8 cellular contexts compared by ENCODE assay signal in the genomic region with DNA sequence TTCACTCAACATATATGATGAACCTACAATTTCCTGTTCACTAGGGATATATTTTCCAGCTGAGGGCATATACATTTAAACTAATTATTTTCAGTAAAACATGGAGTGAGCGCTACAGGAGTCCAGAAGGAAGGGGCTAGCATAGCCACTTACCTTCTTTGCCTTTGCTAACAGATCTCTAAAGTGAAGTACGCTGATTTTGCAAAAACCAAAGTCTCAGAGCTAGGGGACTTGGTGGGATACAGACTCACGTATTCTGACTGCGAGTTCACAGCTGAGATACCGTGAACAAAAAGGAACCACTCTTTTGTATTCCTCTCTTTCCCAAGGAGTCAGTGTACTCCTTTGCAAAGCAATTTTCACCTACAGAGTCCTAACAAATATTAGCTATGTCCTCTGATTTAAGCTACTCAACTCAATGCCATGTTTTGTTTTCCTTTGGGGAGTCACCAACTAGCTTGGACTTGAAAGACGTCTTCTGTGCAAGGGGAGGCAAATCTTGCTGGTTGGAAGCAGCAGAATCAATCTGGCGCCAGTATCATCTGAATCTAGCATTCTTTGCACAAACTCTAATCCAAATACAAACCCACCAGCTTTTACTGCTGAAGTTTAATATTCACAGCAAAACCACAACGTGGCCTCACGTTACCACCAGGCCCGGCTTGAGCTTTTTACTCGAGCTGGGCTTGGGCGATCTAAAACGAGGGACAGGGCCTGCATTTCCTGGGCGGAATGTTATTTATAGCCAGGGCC. TPM values are rescaled to one million over a fixed set of nuclear protein-coding genes. Genes with fewer than 3 reads are reported as not detected.
DNase-seq lines count a peak whose midpoint lies in the region; ATAC-seq and TF ChIP-seq lines count a peak whose summit lies in the region.

No MANE protein-coding gene starts in this region.

- peaks cover 3% of the 10 kb centered on the region; the same call in 1 of the 2 replicates for H4K20me1 ChIP-seq in PC-3 (ENCODE audit: low read length)

- no peak for ATAC-seq in PC-3
- ATAC-seq in sciatic nerve, result no peak
- ATAC-seq in GM21447 (IDR thresholded peaks at IDR 0.05; ENCODE audit: unreplicated experiment), result no peak

- peaks cover 14% of the 10 kb centered on the region for H3K36me3 Mint-ChIP-seq in osteocyte (ENCODE audit: unreplicated experiment)

- peak overlapping the region; percentile 93 for H3K4me3 Mint-ChIP-seq in osteocyte (ENCODE audit: unreplicated experiment)

- peak overlapping the region; percentile 94 for H3K27ac Mint-ChIP-seq in osteocyte (ENCODE audit: unreplicated experiment)

- H3K27me3 Mint-ChIP-seq in osteocyte (ENCODE audit: unreplicated experiment), result no peaks in the 10 kb centered on the region

- no peaks in the 10 kb centered on the region for H3K9me3 Mint-ChIP-seq in osteocyte (ENCODE audit: unreplicated experiment)

- H3K4me1 ChIP-seq in PC-3 (ENCODE audit: insufficient read depth, low read length), result peaks cover 6% of the 10 kb centered on the region; the same call in 1 of the 2 replicates

- DNase-seq in GM12864 (ENCODE audit: low read depth) (no peak), PC-3 (no peak), epithelial cell of proximal tubule (ENCODE audit: low read depth) (no peak), osteocyte (ENCODE audit: extremely low spot score, unreplicated experiment) (no peak), cerebellar cortex (ENCODE audit: low spot score) (no peak), sciatic nerve (ENCODE audit: low spot score) (no peak), ecto neural progenitor cell (ENCODE audit: low spot score) (no peak)

- no peaks in the 10 kb centered on the region for H3K9me2 ChIP-seq in PC-3 (replicated peaks; ENCODE audit: low read length)

- peak overlapping the region; percentile 91 for H2AFZ ChIP-seq in PC-3 (ENCODE audit: low read length)

- H3K36me3 ChIP-seq in PC-3 (ENCODE audit: low read depth, low read length), result peaks cover 13% of the 10 kb centered on the region; the same call in 1 of the 2 replicates

- peak overlapping the region; percentile 53 for H3K4me3 ChIP-seq in GM12864 (ENCODE audit: low read depth, low read length)
- peak overlapping the region; percentile 88 for H3K4me3 ChIP-seq in PC-3 (ENCODE audit: low read length)
- peak overlapping the region; percentile 96 for H3K4me3 ChIP-seq in epithelial cell of proximal tubule (ENCODE audit: low read depth, low read length)

- no peaks in the 10 kb centered on the region for H3K9me3 ChIP-seq in PC-3 (ENCODE audit: low read length)

- H3K27me3 ChIP-seq in PC-3 (ENCODE audit: low read length), result no peaks in the 10 kb centered on the region

- peaks cover 24% of the 10 kb centered on the region for H3K4me1 Mint-ChIP-seq in osteocyte (ENCODE audit: unreplicated experiment)

- H3K9ac ChIP-seq in PC-3 (ENCODE audit: low read length), result peak overlapping the region; percentile 81

- BruUV-seq in PC-3 (replicated peaks; lab: Mats Ljungman, UMichigan), result TSS peak; percentile 53

- intact Hi-C loops in PC-3 (cut with micrococcal nuclease) (loop anchor here (5.0 kb wide), 1 partner anchor 235 kb away; no protein-coding TSS in a partner anchor), sciatic nerve (cut with DNase I) (no loop called here)

- no peaks in the 10 kb centered on the region for H3F3A ChIP-seq in PC-3 (ENCODE audit: low read length, unreplicated experiment)

- peak overlapping the region; percentile 35 for H3K27ac ChIP-seq in PC-3 (ENCODE audit: low read length)

- TF ChIP-seq CTCF in GM12864 (IDR thresholded peaks at IDR 0.05; ENCODE audit: low read depth, low read length, missing control alignments) (no peak), PC-3 (conservative IDR thresholded peaks at IDR 0.05; ENCODE audit: low read depth, low read length) (no peak), epithelial cell of proximal tubule (conservative IDR thresholded peaks at IDR 0.05; ENCODE audit: low read depth, low read length) (no peak), osteocyte (IDR thresholded peaks at IDR 0.05) (no peak)

- CTCF ChIA-PET in PC-3 (lab: Charles Lee), result no interaction called here

- peaks cover 32% of the 10 kb centered on the region for H3K79me2 ChIP-seq in PC-3 (ENCODE audit: low read length)

- POLR2A ChIA-PET in PC-3 (lab: Charles Lee; ENCODE audit: unreplicated experiment), result interaction anchor here (0.6 kb wide), 1 partner anchor 278 kb away, joined by 6 read pairs; no protein-coding TSS in a partner anchor

- H3K4me2 ChIP-seq in PC-3 (ENCODE audit: low read length), result peak overlapping the region; percentile 90

RNA-seq across cellular contexts. Expression of a gene that starts 0.7 kb away (rescaled TPM):
- total RNA-seq in PC-3 (2014; rRNA removed) (1.2 TPM in 1 of 2 replicates, not detected in the other), epithelial cell of proximal tubule (0.29 TPM in 1 of 2 replicates, not detected in the other), osteocyte (1.0 and 2.9 TPM in 2 replicates), sciatic nerve (3.5 TPM)

RNA-seq across cellular contexts. Expression of a gene that starts 0.9 kb away (rescaled TPM):
- total RNA-seq in PC-3 (2014; rRNA removed), result 17.5 and 18.1 TPM in 2 replicates
- 10.7 and 17.7 TPM in 2 replicates for total RNA-seq in epithelial cell of proximal tubule
- total RNA-seq in osteocyte, result 9.5 and 9.9 TPM in 2 replicates
- total RNA-seq in sciatic nerve, result 10.2 TPM

RNA-seq across cellular contexts. Expression of a gene that starts 0.9 kb away (rescaled TPM):
- total RNA-seq in PC-3 (2014; rRNA removed), result 8.2 and 10.7 TPM in 2 replicates
- 12.1 and 13.2 TPM in 2 replicates for total RNA-seq in epithelial cell of proximal tubule
- total RNA-seq in osteocyte, result 13.6 and 13.8 TPM in 2 replicates
- total RNA-seq in sciatic nerve, result 7.8 TPM

RNA-seq across cellular contexts. Expression of a gene that starts 41.5 kb away (rescaled TPM):
- 6.4 and 6.9 TPM in 2 replicates for total RNA-seq in PC-3 (2014; rRNA removed)
- 16.5 and 26.8 TPM in 2 replicates for total RNA-seq in epithelial cell of proximal tubule
- 8.2 and 9.8 TPM in 2 replicates for total RNA-seq in osteocyte
- total RNA-seq in sciatic nerve, result 4.8 TPM
